Comparison of ENCODE assay signal across 10 cellular contexts in genomic region chr16:57797526-57798266, GRCh38. TPM values are rescaled to one million over a fixed set of nuclear protein-coding genes. Genes with fewer than 3 reads are reported as not detected.
DNase-seq lines count a peak whose midpoint lies in the region; ATAC-seq, FAIRE-seq and TF ChIP-seq lines count a peak whose summit lies in the region.
"Had no signal": no experiment of that assay in that cellular context is flagged by ENCODE, and none has a peak within 500 bp of the region (broad histone marks: within the 10 kb centered on the region; RNA-seq: fewer than 3 reads in every experiment).

No MANE protein-coding gene starts in this region.

- no peaks in the 10 kb centered on the region for H3K9me2 ChIP-seq in OCI-LY7 (ENCODE audit: insufficient read depth, low read length)

- TF ChIP-seq POLR2A in K562 (conservative IDR thresholded peaks at IDR 0.05) = no peak
- TF ChIP-seq POLR2A in gastrocnemius medialis (IDR thresholded peaks at IDR 0.05) = no peak

- TF ChIP-seq CTCF in K562 (IDR thresholded peaks at IDR 0.05 in 2 of 3, conservative IDR thresholded peaks at IDR 0.05 in 1 of 3; ENCODE audit: insufficient read depth in 2 of 3, low read depth in 1 of 3, low read length in 3 of 3) (no peak), kidney (IDR thresholded peaks at IDR 0.05; ENCODE audit: borderline replicate concordance, extremely low read depth, insufficient read depth) (no peak), gastrocnemius medialis (IDR thresholded peaks at IDR 0.05 in 4 of 5, conservative IDR thresholded peaks at IDR 0.05 in 1 of 5) (no peak), OCI-LY7 (conservative IDR thresholded peaks at IDR 0.05; ENCODE audit: low read length) (no peak)

- ATAC-seq in K562 (no peak), gastrocnemius medialis (peak; percentile 73 to 76)

- peaks cover 4% of the 10 kb centered on the region; the same call in 1 of the 2 replicates for H4K20me1 ChIP-seq in K562 (replicated peaks; ENCODE audit: control insufficient read depth, insufficient read depth, low read length)
- H4K20me1 ChIP-seq in OCI-LY7 (ENCODE audit: insufficient read depth, low read length) = no peaks in the 10 kb centered on the region

- no peak for TF ChIP-seq EP300 in K562 (IDR thresholded peaks at IDR 0.05; ENCODE audit: low read length)

- no peak overlapping the region for H2AFZ ChIP-seq in K562 (ENCODE audit: low read depth, low read length)
- H2AFZ ChIP-seq in OCI-LY7 (ENCODE audit: low read length) = no peak overlapping the region

- TF ChIP-seq RAD21 in K562 (CRISPR knock-in tag; conservative IDR thresholded peaks at IDR 0.05 in 1 of 2, IDR thresholded peaks at IDR 0.05 in 1 of 2) = no peak

- H3K27me3 ChIP-seq in HUES64 (ENCODE audit: insufficient read depth, low read length) (peaks cover 7% of the 10 kb centered on the region), K562 (ENCODE audit: control insufficient read depth in 2 of 2, insufficient read depth in 2 of 2, low read length in 2 of 2) (no peaks in the 10 kb centered on the region), gastrocnemius medialis (no peaks in the 10 kb centered on the region)

- H3K27ac ChIP-seq in HUES64 (ENCODE audit: low read depth, low read length) (no peak overlapping the region), K562 (ENCODE audit: extremely low read depth, low read depth, low read length) (no peak overlapping the region), kidney (ENCODE audit: low read depth in 2 of 2, low read length in 2 of 2) (peak overlapping the region; percentile 95), gastrocnemius medialis (peak overlapping the region; percentile 71 to 90 (median 76)), caudate nucleus (ENCODE audit: low read depth, low read length) (no peak overlapping the region), OCI-LY7 (ENCODE audit: low read depth, low read length, poor library complexity, severe bottlenecking) (no peak overlapping the region)

- BruUV-seq in K562 (replicated peaks; lab: Mats Ljungman, UMichigan) (no TSS peak), OCI-LY7 (replicated peaks; lab: Mats Ljungman, UMichigan) (no TSS peak)

- CTCF ChIA-PET in K562 (lab: Yijun Ruan, JAX; ENCODE audit: low intra/inter-chr PET ratio) = no interaction called here
- CTCF ChIA-PET in OCI-LY7 (lab: Charles Lee; ENCODE audit: unreplicated experiment) = no interaction called here

- H3K9me1 ChIP-seq in K562 (ENCODE audit: control insufficient read depth, insufficient read depth, low read length) = no peaks in the 10 kb centered on the region

- H3K9me3 ChIP-seq in HUES64 (ENCODE audit: insufficient read depth, low read depth, low read length) (no peaks in the 10 kb centered on the region), K562 (replicated peaks; ENCODE audit: control insufficient read depth, insufficient read depth, low read depth, low read length) (no peaks in the 10 kb centered on the region), kidney (ENCODE audit: control insufficient read depth in 1 of 2, low read length in 2 of 2) (no peaks in the 10 kb centered on the region), gastrocnemius medialis (no peaks in the 10 kb centered on the region), OCI-LY7 (ENCODE audit: low read length) (no peaks in the 10 kb centered on the region)

- in situ Hi-C loops in K562 (cut with MboI) (no loop called here), gastrocnemius medialis (cut with MboI; ENCODE audit: low sequenced_read_pairs in 4 of 4) (no loop called here)

- H3K4me3 ChIP-seq in HUES64 (ENCODE audit: low read length) = peak overlapping the region; percentile 29
- no peak overlapping the region for H3K4me3 ChIP-seq in K562
- peak overlapping the region; percentile 71 to 84 for H3K4me3 ChIP-seq in kidney (ENCODE audit: low read length in 2 of 2)
- H3K4me3 ChIP-seq in gastrocnemius medialis = peak overlapping the region in 3 of 4 donors; percentile 30 to 34 (median 30)
- H3K4me3 ChIP-seq in OCI-LY7 (ENCODE audit: low read depth, low read length, poor library complexity, severe bottlenecking) = no peak overlapping the region

- H3K4me1 ChIP-seq in HUES64 (ENCODE audit: insufficient read depth, low read length) (peaks cover 35% of the 10 kb centered on the region), K562 (replicated peaks in 1 of 2; ENCODE audit: control insufficient read depth in 2 of 2, insufficient read depth in 2 of 2, low read length in 2 of 2) (peaks cover 35 to 62% of the 10 kb centered on the region in 2 experiments), kidney (ENCODE audit: control insufficient read depth in 1 of 2, insufficient read depth in 1 of 2, low read depth in 1 of 2, low read length in 2 of 2) (peaks cover 35 to 58% of the 10 kb centered on the region in 2 donors), gastrocnemius medialis (peaks cover 45 to 52% of the 10 kb centered on the region in 2 donors), OCI-LY7 (ENCODE audit: insufficient read depth, low read length, poor library complexity, severe bottlenecking) (no peaks in the 10 kb centered on the region)

- WGBS in HUES64 = 46% methylated on average over 42 of the region's 42 CpGs
- WGBS in K562 (ENCODE audit: insufficient coverage, low coverage, missing lambda C conversion rate) = 96% methylated on average over 15 of the region's 42 CpGs

- FAIRE-seq in K562 (lab: Jason Lieb, UNC) (no peak), kidney (lab: Jason Lieb, UNC) (no peak)

- H3K36me3 ChIP-seq in HUES64 (ENCODE audit: insufficient read depth, low read length) (peaks cover 2% of the 10 kb centered on the region; the same call in 1 of the 2 replicates), K562 (ENCODE audit: control insufficient read depth, insufficient read depth, low read length) (peaks cover 58% of the 10 kb centered on the region), kidney (ENCODE audit: control insufficient read depth in 1 of 2, insufficient read depth in 2 of 2, low read length in 2 of 2) (peaks cover 4 to 12% of the 10 kb centered on the region in 2 donors), gastrocnemius medialis (no peaks in the 10 kb centered on the region), OCI-LY7 (ENCODE audit: insufficient read depth, low read length) (no peaks in the 10 kb centered on the region)

- H3K79me2 ChIP-seq in K562 (ENCODE audit: control insufficient read depth, insufficient read depth, low read length) = peaks cover 47% of the 10 kb centered on the region
- H3K79me2 ChIP-seq in OCI-LY7 (ENCODE audit: insufficient read depth, low read depth, low read length) = no peaks in the 10 kb centered on the region

- peak in 1 of 4 experiments; percentile 31 for DNase-seq in K562 (ENCODE audit: extremely low read depth in 1 of 4, low spot score in 3 of 4)
- peak; percentile 90 for DNase-seq in kidney
- peak; percentile 64 to 66 for DNase-seq in gastrocnemius medialis
- no peak for DNase-seq in caudate nucleus (lab: John Stamatoyannopoulos, UW)
- DNase-seq in OCI-LY7 (ENCODE audit: low spot score) = no peak
- DNase-seq in SHP77 (lab: John Stamatoyannopoulos, UW) = no peak
- no peak for DNase-seq in nucleus accumbens (lab: John Stamatoyannopoulos, UW)
- DNase-seq: NCI-H2029 treated with DMSO at 0.1 percent for 48 hours had no signal

- POLR2A ChIA-PET in K562 (lab: Yijun Ruan, JAX) (interaction anchor here (0.6 to 4.5 kb wide), 5 partner anchors 11 to 73 kb away, joined by 3 to 20 read pairs (median 3); no protein-coding TSS in a partner anchor), OCI-LY7 (lab: Charles Lee) (no interaction called here)

- H3K9ac ChIP-seq in HUES64 (ENCODE audit: low read depth, low read length) (no peak overlapping the region), K562 (ENCODE audit: insufficient read depth in 1 of 2, low read depth in 2 of 2, low read length in 2 of 2) (peak overlapping the region in 1 of 2 experiments; percentile 70; a peak in 2 of 4 replicates), kidney (ENCODE audit: low read length in 2 of 2) (peak overlapping the region; percentile 10 to 79)

- H3K4me2 ChIP-seq in K562 (ENCODE audit: insufficient read depth, low read length) (no peak overlapping the region), OCI-LY7 (ENCODE audit: low read length) (no peak overlapping the region)

- intact Hi-C loops in K562 (cut with micrococcal nuclease) = no loop called here
- intact Hi-C loops in kidney (cut with DNase I) = no loop called here
- intact Hi-C loops in gastrocnemius medialis (cut with DNase I; ENCODE audit: low total_unique reads) = no loop called here
- intact Hi-C loops in OCI-LY7 (cut with micrococcal nuclease; ENCODE audit: unreplicated experiment) = no loop called here

TF ChIP-seq in K562, 482 proteins besides CTCF, POLR2A, EP300 and RAD21 (continues in another document):
- no peak for TF ChIP-seq ZNF282 (CRISPR knock-in tag; IDR thresholded peaks at IDR 0.05)
- no peak for TF ChIP-seq ZNF184 (CRISPR knock-in tag; IDR thresholded peaks at IDR 0.05)

RNA-seq across cellular contexts. Expression of gene KIFC3, which starts 4.6 kb away (rescaled TPM):
- polyA plus RNA-seq in HUES64 (2013, experiment 1 of 2) = 6.2 TPM
- 5.8 TPM for polyA plus RNA-seq in HUES64 (2013, experiment 2 of 2)
- total RNA-seq in K562 (2011; cell fraction: chromatin; rRNA removed; ENCODE audit: low replicate concordance) = 164 and 411 TPM in 2 replicates
- total RNA-seq in K562 (2011; cell fraction: nucleolus; rRNA removed) = 182 and 194 TPM in 2 replicates
- 159 and 191 TPM in 2 replicates for total RNA-seq in K562 (2011; cell fraction: nucleoplasm; rRNA removed)
- 103 and 106 TPM in 2 replicates for total RNA-seq in K562 (2014; rRNA removed)
- 19.0 and 22.9 TPM in 2 replicates for total RNA-seq in K562 (2014; rRNA removed; fragmentation: Illumina TruSeq; extraction: Trizol)
- total RNA-seq in K562 (2015; rRNA removed; fragmentation: Illumina TruSeq; extraction: Trizol) = 26.2 and 28.4 TPM in 2 replicates
- total RNA-seq in K562 (2021) = 94.5 and 105 TPM in 2 replicates
- 53.3 and 63.5 TPM in 2 replicates for polyA plus RNA-seq in K562 (2011; rRNA removed)
- polyA plus RNA-seq in K562 (2011; cell fraction: cytosol; rRNA removed) = 55.1 and 112 TPM in 2 replicates
- polyA plus RNA-seq in K562 (2011; cell fraction: nucleus; rRNA removed) = 117 and 212 TPM in 2 replicates
- 52.0 and 117 TPM in 2 replicates for polyA plus RNA-seq in K562 (2012)
- polyA plus RNA-seq in K562 (2014; fragmentation: Illumina TruSeq; extraction: Trizol) = 20.2 and 47.1 TPM in 2 replicates
- polyA plus RNA-seq in K562 (2014; fragmentation: Nextera tagmentation; extraction: Ambion mirVana) = under 1 TPM; 0.23 to 0.96 TPM
- polyA plus RNA-seq in K562 (2014; rRNA removed) = 78.1 and 80.3 TPM in 2 replicates
- 30.1 and 42.3 TPM in 2 replicates for polyA minus RNA-seq in K562 (2011; rRNA and poly(A)+ RNA removed)
- polyA minus RNA-seq in K562 (2011; cell fraction: cytosol; rRNA and poly(A)+ RNA removed) = 44.9 and 52.3 TPM in 2 replicates
- polyA minus RNA-seq in K562 (2011; cell fraction: nucleus; rRNA and poly(A)+ RNA removed) = 83.2 and 86.6 TPM in 2 replicates
- total RNA-seq in kidney = 109 TPM
- polyA plus RNA-seq in kidney (ENCODE audit: insufficient read depth, low read depth, low replicate concordance) = 74.9 TPM
- total RNA-seq in gastrocnemius medialis = 10 to 100 TPM in 1 of 4 donors, 1 to 10 TPM in 3; 2.1 to 12.0 (median 3.2) TPM
- not detected in 2 replicates for total RNA-seq in OCI-LY7 (2014; rRNA removed; shearing (Covaris generic))
- total RNA-seq in OCI-LY7 (2022) = 0.61 TPM in 1 of 2 replicates, not detected in the other
- total RNA-seq: T-helper 2 cell treated with Interferon-gamma antibody and Interleukin-4, amounts not matched to agents 100 ng/mL and 5 ng/mL, for 36 hours had no signal

Comparison
In these comparisons a context has a peak if more than half of its experiments do, and no peak if none do; other contexts are left out.
1. H3K27ac ChIP-seq: peak in kidney (2 of 2) and gastrocnemius medialis (4 of 4); none in HUES64 (single experiment), K562 (single experiment), caudate nucleus (single experiment) and OCI-LY7 (single experiment).
2. H3K4me3 ChIP-seq: peak in HUES64 (single experiment), kidney (2 of 2) and gastrocnemius medialis (3 of 4); none in K562 (single experiment) and OCI-LY7 (single experiment).
3. DNase-seq: peak in kidney (single experiment) and gastrocnemius medialis (2 of 2); none in caudate nucleus (0 of 61), OCI-LY7 (single experiment), SHP77 (0 of 2) and nucleus accumbens (0 of 56).